In genomic region chr11:65185869-65186341, GRCh38 we compare ENCODE assay signal across 1 cellular context.
TF ChIP-seq lines count a peak whose summit lies in the region.

No MANE protein-coding gene starts in this region.

TF ChIP-seq in GM23338, 12 proteins besides CTCF, POLR2A, EP300 and RAD21 (continued from another document):
- TF ChIP-seq ZNF462 (CRISPR knock-in tag; IDR thresholded peaks at IDR 0.05) (no peak), CREB1 (CRISPR knock-in tag; IDR thresholded peaks at IDR 0.05; ENCODE audit: low read depth) (no peak), ZNF331 (CRISPR knock-in tag; IDR thresholded peaks at IDR 0.05; ENCODE audit: low read depth) (no peak)
